In the genomic region with DNA sequence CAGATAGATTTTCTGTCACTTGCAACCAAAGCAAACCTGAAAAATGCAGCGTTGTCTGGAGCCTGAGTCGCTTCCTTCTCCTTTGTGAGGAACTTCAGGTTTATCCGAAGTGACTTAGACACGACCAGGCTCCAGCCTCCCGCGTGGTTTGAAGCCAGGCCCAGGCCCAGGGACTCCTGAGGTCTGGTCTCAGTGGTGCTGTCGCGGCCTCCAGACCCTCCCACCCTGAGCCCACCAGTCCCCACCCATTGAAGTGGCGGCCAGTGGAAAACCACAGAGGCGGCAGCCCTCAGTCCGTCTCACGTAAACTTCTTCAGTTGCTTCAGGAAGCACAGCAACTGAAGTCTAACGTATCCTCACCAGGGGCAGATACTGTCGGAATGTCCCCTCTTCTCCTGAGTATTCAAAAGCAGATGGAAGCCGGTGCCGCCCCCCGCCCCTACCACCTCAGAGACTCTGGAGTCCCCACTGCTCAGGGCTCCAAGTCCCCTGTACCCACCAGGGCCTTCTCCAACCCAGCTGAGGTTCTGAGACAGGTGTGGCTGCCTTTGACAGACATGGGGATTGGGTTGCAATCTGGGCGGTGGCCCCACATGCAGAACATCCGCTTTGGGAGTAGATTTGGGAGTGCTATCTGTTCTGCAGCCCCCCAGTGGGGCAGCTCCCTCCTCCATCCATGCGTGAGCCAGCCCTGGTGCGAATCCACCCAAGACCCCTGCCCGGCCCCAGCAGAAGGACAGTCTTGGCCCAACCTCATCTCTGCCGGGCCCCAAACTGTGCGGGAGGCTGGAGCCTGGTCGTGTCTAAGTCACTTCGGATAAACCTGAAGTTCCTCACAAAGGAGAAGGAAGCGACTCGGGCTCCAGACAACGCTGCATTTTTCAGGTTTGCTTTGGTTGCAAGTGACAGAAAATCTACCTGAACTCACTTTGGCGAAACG, we compare ENCODE assay signal across 15 cellular contexts. TPM values are rescaled to one million over a fixed set of nuclear protein-coding genes. Genes with fewer than 3 reads are reported as not detected.
"Had no signal": no experiment of that assay in that cellular context is flagged by ENCODE, and none has a peak within 500 bp of the region (broad histone marks: within the 10 kb centered on the region; RNA-seq: fewer than 3 reads in every experiment).

No MANE protein-coding gene starts in this region.

- H3K27ac ChIP-seq: brain microvascular endothelial cell, foreskin keratinocyte, pancreas, thoracic aorta had no signal

- ATAC-seq: stimulated activated effector memory CD8-positive, alpha-beta T cell treated with anti-CD3 and anti-CD28 coated beads, Interleukin-12 subunit alpha, Interleukin-12 subunit beta, amount 100 ng/mL, for 72 hours; T-cell had no signal

- H3K9me3 ChIP-seq: pancreas, sigmoid colon, thoracic aorta had no signal

- H3K27me3 ChIP-seq: brain microvascular endothelial cell, foreskin keratinocyte, pancreas had no signal

- H3K4me1 ChIP-seq: foreskin keratinocyte, pancreas had no signal

- H3K36me3 ChIP-seq: brain microvascular endothelial cell, pancreas, sigmoid colon, thoracic aorta had no signal

- FAIRE-seq: pancreas had no signal

- DNase-seq: activated CD4-positive, CD25-positive, alpha-beta regulatory T cell treated with anti-CD3 and anti-CD28 coated beads, Interleukin-2, amount 50 U/mL, for 72 hours; activated effector memory CD4-positive, alpha-beta T cell treated with Interleukin-2 at 50 U/mL for 16 hours; activated T-cell treated with anti-CD3 and anti-CD28 coated beads, Interleukin-2, amount 50 U/mL, for 1 hour; amniotic stem cell; effector memory CD4-positive, alpha-beta T cell; midbrain; stimulated activated CD4-positive, alpha-beta T cell treated with anti-CD3 and anti-CD28 coated beads, Interleukin-1b, Interleukin-23, amount 100 ng/mL, for 48 hours; T-cell; T-helper 9 cell had no signal

- H3K4me3 ChIP-seq: pancreas, sigmoid colon, thoracic aorta had no signal

RNA-seq across cellular contexts. Expression of gene GALNT9, which starts 26.6 kb away (rescaled TPM):
- total RNA-seq: foreskin keratinocyte had no signal
- polyA plus RNA-seq: foreskin keratinocyte had no signal
